Comparison of ENCODE assay signal across 13 cellular contexts in genomic region chr1:224641030-224641429, GRCh38. TPM values are rescaled to one million over a fixed set of nuclear protein-coding genes. Genes with fewer than 3 reads are reported as not detected.
DNase-seq lines count a peak whose midpoint lies in the region; ATAC-seq and TF ChIP-seq lines count a peak whose summit lies in the region.
"Had no signal": no experiment of that assay in that cellular context is flagged by ENCODE, and none has a peak within 500 bp of the region (broad histone marks: within the 10 kb centered on the region; RNA-seq: fewer than 3 reads in every experiment).

No MANE protein-coding gene starts in this region.

- H3K4me3 ChIP-seq in PC-3 (ENCODE audit: low read length) (no peak overlapping the region), kidney epithelial cell (ENCODE audit: low read depth, low read length) (no peak overlapping the region)
- H3K4me3 ChIP-seq: cardiac muscle cell had no signal

- no peaks in the 10 kb centered on the region for H3F3A ChIP-seq in PC-3 (ENCODE audit: low read length, unreplicated experiment)

- intact Hi-C loops in PC-3 (cut with micrococcal nuclease), result loop anchor here (1.0 kb wide), 1 partner anchor 127 kb away; no protein-coding TSS in a partner anchor

- no peak overlapping the region for H3K9ac ChIP-seq in PC-3 (ENCODE audit: low read length)

- no peaks in the 10 kb centered on the region for H3K36me3 ChIP-seq in PC-3 (ENCODE audit: low read depth, low read length)
- H3K36me3 ChIP-seq in kidney epithelial cell (ENCODE audit: control insufficient read depth, insufficient read depth, low read length), result no peaks in the 10 kb centered on the region
- H3K36me3 ChIP-seq: cardiac muscle cell had no signal

- no peaks in the 10 kb centered on the region for H3K79me2 ChIP-seq in PC-3 (ENCODE audit: low read length)

- DNase-seq in DMS 273 (lab: John Stamatoyannopoulos, UW; ENCODE audit: unreplicated experiment) (peak; percentile 17), DMS 273 treated with DMSO at 0.1 percent for 48 hours (lab: John Stamatoyannopoulos, UW) (no peak), HuH-7 (ENCODE audit: low spot score) (peak; percentile 56), PC-3 (peak; percentile 73), kidney epithelial cell (ENCODE audit: low read depth) (no peak), dermis blood vessel endothelial cell (no peak)
- DNase-seq: NCI-H2227 treated with DMSO at 0.1 percent for 48 hours, occipital lobe, T-helper 2 cell had no signal

- POLR2A ChIA-PET in PC-3 (lab: Charles Lee; ENCODE audit: unreplicated experiment), result no interaction called here

- no peaks in the 10 kb centered on the region for H3K9me2 ChIP-seq in PC-3 (replicated peaks; ENCODE audit: low read length)

- TF ChIP-seq CTCF in PC-3 (conservative IDR thresholded peaks at IDR 0.05; ENCODE audit: low read depth, low read length) (peak; percentile 69), kidney epithelial cell (IDR thresholded peaks at IDR 0.05; ENCODE audit: insufficient read depth, low read length, poor library complexity, severe bottlenecking) (peak; percentile 13)

- CTCF ChIA-PET in PC-3 (lab: Charles Lee), result interaction anchor here (1.0 kb wide), 1 partner anchor 282 kb away, joined by 3 read pairs; no protein-coding TSS in a partner anchor

- peak; percentile 29; the same call in 1 of the 2 replicates for ATAC-seq in PC-3
- ATAC-seq in HG02759 (IDR thresholded peaks at IDR 0.05; ENCODE audit: unreplicated experiment), result no peak
- ATAC-seq in GM18520 (IDR thresholded peaks at IDR 0.05; ENCODE audit: unreplicated experiment), result no peak
- ATAC-seq: left lobe of liver had no signal

- no peaks in the 10 kb centered on the region for H4K20me1 ChIP-seq in PC-3 (ENCODE audit: low read length)

- no peaks in the 10 kb centered on the region for H3K27me3 ChIP-seq in PC-3 (ENCODE audit: low read length)
- H3K27me3 ChIP-seq in kidney epithelial cell (ENCODE audit: control insufficient read depth, insufficient read depth, low read length), result no peaks in the 10 kb centered on the region
- H3K27me3 ChIP-seq: cardiac muscle cell had no signal

- H3K9me3 ChIP-seq in PC-3 (ENCODE audit: low read length), result no peaks in the 10 kb centered on the region

- no peak overlapping the region for H3K4me2 ChIP-seq in PC-3 (ENCODE audit: low read length)

- no peak overlapping the region for H3K27ac ChIP-seq in PC-3 (ENCODE audit: low read length)
- H3K27ac ChIP-seq: cardiac muscle cell had no signal

- BruUV-seq in PC-3 (replicated peaks; lab: Mats Ljungman, UMichigan), result no TSS peak

- H3K4me1 ChIP-seq in PC-3 (ENCODE audit: insufficient read depth, low read length), result peaks cover 41% of the 10 kb centered on the region

- H2AFZ ChIP-seq in PC-3 (ENCODE audit: low read length), result no peak overlapping the region

RNA-seq across cellular contexts. Expression of gene CNIH3, which starts 24.9 kb away (rescaled TPM):
- total RNA-seq in PC-3 (2014; rRNA removed) (5.6 and 7.4 TPM in 2 replicates), kidney epithelial cell (4.0 and 4.2 TPM in 2 replicates), dermis blood vessel endothelial cell (1.1 and 1.4 TPM in 2 replicates)

Comparison
In these comparisons a context has a peak if more than half of its experiments do, and no peak if none do; other contexts are left out.
1. DNase-seq: peak in DMS 273 (single experiment), HuH-7 (single experiment) and PC-3 (single experiment); none in DMS 273 treated with DMSO at 0.1 percent for 48 hours (single experiment), kidney epithelial cell (single experiment) and dermis blood vessel endothelial cell (single experiment).